Comparison of ENCODE assay signal across 1 cellular context in genomic region chr2:54274781-54275242, GRCh38.
TF ChIP-seq lines count a peak whose summit lies in the region.

No MANE protein-coding gene starts in this region.

TF ChIP-seq in HepG2, 621 proteins besides CTCF, POLR2A, EP300 and RAD21 (continued from another document):
- TF ChIP-seq, protein P1, sequence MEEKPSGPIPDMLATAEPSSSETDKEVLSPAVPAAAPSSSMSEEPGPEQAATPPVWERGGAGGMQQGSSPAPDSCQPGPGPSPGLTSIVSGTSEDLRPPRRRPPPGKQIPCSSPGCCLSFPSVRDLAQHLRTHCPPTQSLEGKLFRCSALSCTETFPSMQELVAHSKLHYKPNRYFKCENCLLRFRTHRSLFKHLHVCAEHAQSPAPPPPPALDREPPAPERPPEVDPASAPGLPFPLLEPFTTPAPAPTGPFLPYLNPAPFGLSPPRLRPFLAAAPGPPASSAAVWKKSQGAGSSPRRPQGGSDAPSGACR (CRISPR knock-in tag; IDR thresholded peaks at IDR 0.05) = no peak
- TF ChIP-seq ZKSCAN8 (CRISPR knock-in tag; IDR thresholded peaks at IDR 0.05; ENCODE audit: borderline replicate concordance) (no peak), NPAS2 (CRISPR knock-in tag; IDR thresholded peaks at IDR 0.05; ENCODE audit: borderline replicate concordance) (no peak)
